Comparison of ENCODE assay signal across 11 cellular contexts in the genomic region with DNA sequence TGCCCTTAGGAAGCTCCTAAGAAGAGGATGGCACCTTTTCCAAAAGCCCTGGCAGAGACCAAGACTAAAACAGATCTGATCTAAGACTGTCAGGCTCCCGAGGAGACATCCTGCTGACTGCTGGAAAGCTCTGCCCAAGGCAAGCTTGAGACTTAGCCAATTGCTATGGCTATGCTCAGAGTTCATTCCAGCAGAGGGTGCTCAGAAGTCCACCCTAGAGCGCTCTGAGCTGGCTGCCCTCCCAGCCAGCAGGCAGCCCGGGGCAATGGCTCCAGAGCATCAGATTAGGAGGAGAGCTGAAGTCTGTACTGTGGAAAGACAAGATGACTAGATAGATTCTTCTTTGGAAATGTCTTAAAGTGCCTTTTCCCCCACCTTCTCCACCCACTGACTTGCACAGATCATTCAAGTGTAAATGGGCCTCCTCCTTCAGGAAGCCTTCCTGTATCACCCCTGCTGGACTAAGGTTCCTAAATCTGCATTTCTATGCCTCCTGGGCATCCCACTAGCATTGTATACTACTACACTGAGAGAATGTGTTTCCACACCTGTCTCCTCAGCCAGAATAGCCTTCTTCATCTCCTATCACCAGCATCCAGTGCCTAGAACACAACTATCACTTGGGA. TPM values are rescaled to one million over a fixed set of nuclear protein-coding genes. Genes with fewer than 3 reads are reported as not detected.
A peak's percentile ranks its signal among the peaks of the same experiment; 100 is the strongest.
DNase-seq lines count a peak whose midpoint lies in the region; ATAC-seq and TF ChIP-seq lines count a peak whose summit lies in the region.
"Had no signal": no experiment of that assay in that cellular context is flagged by ENCODE, and none has a peak within 500 bp of the region (broad histone marks: within the 10 kb centered on the region; RNA-seq: fewer than 3 reads in every experiment).

No MANE protein-coding gene starts in this region.

- H3K36me3 ChIP-seq in H7 (replicated peaks; ENCODE audit: control insufficient read depth, insufficient read depth, low read length) (no peaks in the 10 kb centered on the region), heart right ventricle (no peaks in the 10 kb centered on the region), trophoblast cell (ENCODE audit: control insufficient read depth in 1 of 2, insufficient read depth in 2 of 2, low read length in 2 of 2) (no peaks in the 10 kb centered on the region)

- H2BK5ac ChIP-seq in trophoblast cell (ENCODE audit: low read depth, low read length, poor library complexity): no peak overlapping the region

- H3K79me1 ChIP-seq in trophoblast cell (ENCODE audit: low read length): no peaks in the 10 kb centered on the region

- WGBS in heart right ventricle, 2 donors: 27 to 35% methylated on average over 3 of the region's 3 CpGs
- WGBS in trophoblast cell (ENCODE audit: extremely low coverage, insufficient coverage, insufficient read length): no CpG with 5 or more reads among the region's 3 CpGs

- no peak overlapping the region for H4K12ac ChIP-seq in trophoblast cell (ENCODE audit: low read depth, low read length)

- H3K9ac ChIP-seq in trophoblast cell (ENCODE audit: low read length): no peak overlapping the region

- ATAC-seq in heart right ventricle (peak in 7 of 8 donors; percentile 13 to 49 (median 22)), HG03354 (IDR thresholded peaks at IDR 0.05; ENCODE audit: poor library complexity, severe bottlenecking, unreplicated experiment) (no peak)
- ATAC-seq: stimulated activated naive B cell treated with anti-CD40 and anti-IgM and Interleukin-4, amounts not matched to agents 10 μg/mL and 1 μg/mL and 100 μg/mL, for 72 hours had no signal

- no peaks in the 10 kb centered on the region for H3K9me3 ChIP-seq in heart right ventricle
- no peaks in the 10 kb centered on the region for H3K9me3 ChIP-seq in trophoblast cell (ENCODE audit: insufficient read depth, low read depth, low read length)

- H3K79me2 ChIP-seq in trophoblast cell (ENCODE audit: control insufficient read depth, insufficient read depth, low read length, poor library complexity): no peaks in the 10 kb centered on the region

- H3K14ac ChIP-seq in trophoblast cell (ENCODE audit: low read length): no peak overlapping the region

- no peak overlapping the region for H3K4me2 ChIP-seq in trophoblast cell (ENCODE audit: low read length)

- H3K4me1 ChIP-seq in heart right ventricle (peaks cover 26 to 84% (median 52%) of the 10 kb centered on the region in 9 donors), trophoblast cell (ENCODE audit: control insufficient read depth in 1 of 2, insufficient read depth in 2 of 2, low read length in 2 of 2) (peaks cover 0 to 2% of the 10 kb centered on the region in 2 experiments)

- H3K27ac ChIP-seq in heart right ventricle (peak overlapping the region in 7 of 10 donors; percentile 6 to 83 (median 46)), trophoblast cell (ENCODE audit: low read depth, low read length) (no peak overlapping the region)

- no peak overlapping the region for H4K91ac ChIP-seq in trophoblast cell (ENCODE audit: low read depth, low read length)

- no peak overlapping the region for H3K23ac ChIP-seq in trophoblast cell (ENCODE audit: low read length)

- DNase-seq in H7 (peak; percentile 68), astrocyte of the cerebellum (ENCODE audit: low read depth) (peak; percentile 2), heart right ventricle (peak in 1 of 2 donors; percentile 30), trophoblast cell (peak; percentile 80 to 84), ureter (ENCODE audit: low spot score) (no peak), NCI-H146 treated with DMSO at 0.1 percent for 48 hours (lab: John Stamatoyannopoulos, UW; ENCODE audit: unreplicated experiment) (no peak), ecto neural progenitor cell (ENCODE audit: low spot score) (no peak)
- DNase-seq: NCI-H510A treated with DMSO at 0.1 percent for 48 hours; stimulated activated naive B cell treated with anti-CD40 and anti-IgM and Interleukin-4, amounts not matched to agents 10 μg/mL and 1 μg/mL and 100 μg/mL, for 72 hours had no signal

- no peak overlapping the region for H2AFZ ChIP-seq in trophoblast cell (ENCODE audit: insufficient read depth, low read length, poor library complexity)

- no peak overlapping the region for H2AK5ac ChIP-seq in trophoblast cell (ENCODE audit: low read length)

- TF ChIP-seq CTCF in astrocyte of the cerebellum (IDR thresholded peaks at IDR 0.05; ENCODE audit: low read depth, low read length, missing control alignments) (no peak), heart right ventricle (IDR thresholded peaks at IDR 0.05) (peak in 5 of 9 donors; percentile 16 to 48 (median 37))

- no peak overlapping the region for H2BK120ac ChIP-seq in trophoblast cell (ENCODE audit: insufficient read depth, low read length, poor library complexity)

- H3K27me3 ChIP-seq in H7 (ENCODE audit: control insufficient read depth, insufficient read depth, low read length): no peaks in the 10 kb centered on the region
- peaks cover 0 to 5% (median 0%) of the 10 kb centered on the region in 7 donors for H3K27me3 ChIP-seq in heart right ventricle
- H3K27me3 ChIP-seq in trophoblast cell (ENCODE audit: insufficient read depth, low read length): no peaks in the 10 kb centered on the region

- in situ Hi-C loops in astrocyte of the cerebellum (cut with HindIII; ENCODE audit: low sequenced_read_pairs): no loop called here

- no peak overlapping the region for H3K4me3 ChIP-seq in H7 (ENCODE audit: insufficient read depth, low read depth, low read length)
- H3K4me3 ChIP-seq in astrocyte of the cerebellum (ENCODE audit: low read depth, low read length): no peak overlapping the region
- no peak overlapping the region for H3K4me3 ChIP-seq in heart right ventricle
- no peak overlapping the region for H3K4me3 ChIP-seq in trophoblast cell (ENCODE audit: low read depth, low read length)

- H4K8ac ChIP-seq in trophoblast cell (ENCODE audit: low read depth, low read length): no peak overlapping the region

- no peak overlapping the region for H3K4ac ChIP-seq in trophoblast cell (ENCODE audit: low read depth, low read length)

- H2BK12ac ChIP-seq in trophoblast cell (ENCODE audit: low read length): no peak overlapping the region

- H3K18ac ChIP-seq in trophoblast cell (ENCODE audit: low read length): no peak overlapping the region

- intact Hi-C loops in heart right ventricle (cut with DNase I): loop anchor here in 1 of 10 donors (5.0 kb wide), 1 partner anchor 73 kb away; no protein-coding TSS in a partner anchor

RNA-seq across cellular contexts. Expression of a gene that starts 23.4 kb away (rescaled TPM):
- 0.04 and 0.10 TPM in 2 replicates for total RNA-seq in H7 (2014; rRNA removed; shearing (Covaris generic))
- under 1 TPM in 9 of 10 donors, not detected in 1; 0.05 to 0.53 (median 0.29) TPM for total RNA-seq in heart right ventricle
- polyA plus RNA-seq in heart right ventricle: under 1 TPM; 0.04 to 0.07 TPM
- under 0.01 and 0.01 TPM in 2 replicates for polyA plus RNA-seq in trophoblast cell (2013)
- total RNA-seq in ureter: not detected
- total RNA-seq: T-helper 1 cell treated with Interleukin-12 subunit alpha and Interleukin-12 subunit beta and Interleukin-4 antibody, amounts not matched to agents 30 ng/mL and 1 ng/mL, for 36 hours had no signal

RNA-seq across cellular contexts. Expression of a gene that starts 31.9 kb away (rescaled TPM):
- total RNA-seq in H7 (2014; rRNA removed; shearing (Covaris generic)): 1.4 and 3.4 TPM in 2 replicates
- 10 to 100 TPM in 7 of 10 donors, 1 to 10 TPM in 3; 7.5 to 39.3 (median 13.9) TPM for total RNA-seq in heart right ventricle
- 1 to 10 TPM; 2.0 to 7.2 TPM for polyA plus RNA-seq in heart right ventricle
- 2.1 and 2.5 TPM in 2 replicates for polyA plus RNA-seq in trophoblast cell (2013)
- 4.7 TPM for total RNA-seq in ureter
- total RNA-seq: T-helper 1 cell treated with Interleukin-12 subunit alpha and Interleukin-12 subunit beta and Interleukin-4 antibody, amounts not matched to agents 30 ng/mL and 1 ng/mL, for 36 hours had no signal

Comparison
In these comparisons a context has a peak if more than half of its experiments do, and no peak if none do; other contexts are left out.
1. DNase-seq: peak in H7 (single experiment), astrocyte of the cerebellum (single experiment) and trophoblast cell (2 of 2); none in ureter (single experiment), NCI-H146 treated with DMSO at 0.1 percent for 48 hours (single experiment) and ecto neural progenitor cell (single experiment).